23 cellular contexts compared by ENCODE assay signal in the genomic region with DNA sequence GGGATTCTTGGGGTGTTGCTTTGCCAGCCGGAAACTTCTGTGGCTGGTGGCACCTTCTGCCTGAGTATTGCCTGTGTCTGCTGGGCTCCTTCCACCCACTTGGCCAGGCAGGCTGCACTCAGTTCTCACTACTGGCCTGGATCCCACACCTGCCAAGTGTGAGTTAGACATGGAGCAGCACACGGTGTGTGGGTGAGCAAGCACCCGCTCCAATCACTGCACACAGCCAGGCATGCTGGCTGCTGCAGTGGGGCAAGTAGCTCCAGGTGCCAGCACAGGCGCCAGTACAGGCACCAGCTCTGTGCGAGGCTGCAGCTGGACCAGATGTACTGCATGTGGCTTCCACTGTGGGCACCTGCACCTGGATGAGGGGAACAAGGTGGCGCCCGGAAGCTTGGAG. TPM values are rescaled to one million over a fixed set of nuclear protein-coding genes. Genes with fewer than 3 reads are reported as not detected.
DNase-seq lines count a peak whose midpoint lies in the region; ATAC-seq and TF ChIP-seq lines count a peak whose summit lies in the region.
"Had no signal": no experiment of that assay in that cellular context is flagged by ENCODE, and none has a peak within 500 bp of the region (broad histone marks: within the 10 kb centered on the region; RNA-seq: fewer than 3 reads in every experiment).

No MANE protein-coding gene starts in this region.

- H3K27me3 ChIP-seq in heart right ventricle (no peaks in the 10 kb centered on the region), right cardiac atrium (ENCODE audit: control insufficient read depth, insufficient read depth) (no peaks in the 10 kb centered on the region)
- H3K27me3 ChIP-seq: BLaER1 treated with 17β-estradiol and CSF1 and Interleukin-3, amounts not matched to agents 10 nM and 100 nM; MG63; SJSA1 had no signal

- H3K4me3 ChIP-seq in heart right ventricle (no peak overlapping the region), right cardiac atrium (ENCODE audit: low read length) (no peak overlapping the region)
- H3K4me3 ChIP-seq: BLaER1 treated with 17β-estradiol and CSF1 and Interleukin-3, amounts not matched to agents 10 nM and 100 nM; MG63; SJSA1 had no signal

- DNase-seq in heart right ventricle (peak; percentile 30 to 33), right cardiac atrium (no peak), left ventricle myocardium superior (peak; percentile 42), posterior cingulate gyrus (peak in 8 of 10 donors; percentile 49 to 93 (median 61)), middle frontal gyrus (ENCODE audit: extremely low spot score, low spot score) (no peak)
- DNase-seq: CD4-positive, alpha-beta T cell; COR-L47; DMS53; HCEC 1CT; KG1; MG63; NCI-H1105 treated with DMSO at 0.1 percent for 48 hours; NCI-H146; NCI-H1930; NCI-H446; NCI-H526; NCI-H82; NK-92 treated with Interleukin-12 subunit alpha and Interleukin-12 subunit beta, amount 100 ng/mL, for 24 hours; PC-3 had no signal

- ATAC-seq in heart right ventricle (peak; percentile 52 to 96 (median 92)), right cardiac atrium (no peak), left ventricle myocardium superior (peak; percentile 91), GM21360 (IDR thresholded peaks at IDR 0.05; ENCODE audit: unreplicated experiment) (no peak), HG02623 (IDR thresholded peaks at IDR 0.05; ENCODE audit: unreplicated experiment) (no peak)
- ATAC-seq: PC-3 had no signal

- peaks cover 0 to 73% (median 24%) of the 10 kb centered on the region in 9 donors for H3K36me3 ChIP-seq in heart right ventricle

- intact Hi-C loops in heart right ventricle (cut with DNase I) (no loop called here), right cardiac atrium (cut with DNase I) (no loop called here), left ventricle myocardium superior (cut with micrococcal nuclease) (no loop called here), posterior cingulate gyrus (cut with DNase I) (no loop called here)

- H3K27ac ChIP-seq in heart right ventricle, result no peak overlapping the region
- no peak overlapping the region for H3K27ac ChIP-seq in right cardiac atrium (ENCODE audit: low read length)
- H3K27ac ChIP-seq: BLaER1 treated with 17β-estradiol and CSF1 and Interleukin-3, amounts not matched to agents 10 nM and 100 nM; SJSA1 had no signal

- peaks cover 0 to 6% (median 0%) of the 10 kb centered on the region in 9 donors for H3K4me1 ChIP-seq in heart right ventricle
- no peaks in the 10 kb centered on the region for H3K4me1 ChIP-seq in right cardiac atrium (ENCODE audit: control insufficient read depth, insufficient read depth, low read length)
- H3K4me1 ChIP-seq: BLaER1 treated with 17β-estradiol and CSF1 and Interleukin-3, amounts not matched to agents 10 nM and 100 nM; SJSA1 had no signal

- 83 to 84% methylated on average over 7 of the region's 7 CpGs for WGBS in heart right ventricle, 2 donors
- 96% methylated on average over 7 of the region's 7 CpGs for WGBS in right cardiac atrium

- TF ChIP-seq CTCF in heart right ventricle (IDR thresholded peaks at IDR 0.05), result no peak

- H3K9me3 ChIP-seq in heart right ventricle (no peaks in the 10 kb centered on the region), right cardiac atrium (ENCODE audit: control insufficient read depth, low read length) (no peaks in the 10 kb centered on the region)
- H3K9me3 ChIP-seq: MG63, SJSA1 had no signal

RNA-seq across cellular contexts. Expression of a gene that starts 23.9 kb away (rescaled TPM):
- total RNA-seq in heart right ventricle, result 10 to 100 TPM; 30.6 to 48.7 (median 37.6) TPM
- polyA plus RNA-seq in heart right ventricle, result 10 to 100 TPM; 11.0 to 21.1 TPM
- 10 to 100 TPM; 53.7 to 60.6 (median 56.8) TPM for total RNA-seq in right cardiac atrium
- polyA plus RNA-seq in right cardiac atrium, result 15.4 TPM
- total RNA-seq in left ventricle myocardium superior, result 43.4 TPM

Comparison
In these comparisons a context has a peak if more than half of its experiments do, and no peak if none do; other contexts are left out.
1. ATAC-seq: peak in heart right ventricle (8 of 8) and left ventricle myocardium superior (single experiment); none in right cardiac atrium (0 of 2), GM21360 (single experiment) and HG02623 (single experiment).
2. DNase-seq: peak in heart right ventricle (2 of 2), left ventricle myocardium superior (single experiment) and posterior cingulate gyrus (8 of 10); none in right cardiac atrium (0 of 3) and middle frontal gyrus (single experiment).